Comparison of ENCODE assay signal across 24 cellular contexts in genomic region chr7:131035088-131035770, GRCh38.
DNase-seq lines count a peak whose midpoint lies in the region; ATAC-seq and TF ChIP-seq lines count a peak whose summit lies in the region.
"Had no signal": no experiment of that assay in that cellular context is flagged by ENCODE, and none has a peak within 500 bp of the region (broad histone marks: within the 10 kb centered on the region; RNA-seq: fewer than 3 reads in every experiment).

No MANE protein-coding gene starts in this region.

- H3K4me1 Mint-ChIP-seq in effector memory CD8-positive, alpha-beta T cell (ENCODE audit: low read depth in 2 of 2): peaks cover 49 to 84% of the 10 kb centered on the region in 2 donors
- H3K4me1 Mint-ChIP-seq in stimulated activated naive B cell treated with anti-CD40 and anti-IgM and Interleukin-4, amounts not matched to agents 10 μg/mL and 1 μg/mL and 100 μg/mL, for 72 hours: peaks cover 49 to 89% of the 10 kb centered on the region in 2 donors

- DNase-seq in left ventricle myocardium inferior (no peak), Right ventricle myocardium inferior (ENCODE audit: missing footprints) (no peak), SK-N-MC (ENCODE audit: low read depth, low spot score) (peak; percentile 96), NCI-H1930 (lab: John Stamatoyannopoulos, UW) (no peak), cerebellar cortex (ENCODE audit: low spot score) (no peak)
- DNase-seq in effector memory CD8-positive, alpha-beta T cell: no peak
- DNase-seq in stimulated activated naive B cell treated with anti-CD40 and anti-IgM and Interleukin-4, amounts not matched to agents 10 μg/mL and 1 μg/mL and 100 μg/mL, for 72 hours: no peak
- DNase-seq: activated naive CD4-positive, alpha-beta T cell treated with Interleukin-2 at 50 U/mL for 16 hours; central memory CD4-positive, alpha-beta T cell; erythroblast; HCEC 1CT; heart right ventricle; Kasumi-1; left cardiac atrium; mesenchymal stem cell; NCI-H1092; NCI-H2029; occipital lobe; small intestine had no signal

- no peaks in the 10 kb centered on the region for H3K9me3 Mint-ChIP-seq in effector memory CD8-positive, alpha-beta T cell
- H3K9me3 Mint-ChIP-seq in stimulated activated naive B cell treated with anti-CD40 and anti-IgM and Interleukin-4, amounts not matched to agents 10 μg/mL and 1 μg/mL and 100 μg/mL, for 72 hours: peaks cover 2 to 4% of the 10 kb centered on the region in 2 donors
- H3K9me3 Mint-ChIP-seq: T-helper 2 cell treated with Interferon-gamma antibody and Interleukin-4, amounts not matched to agents 5 μg/mL and 100 μg/mL, for 36 hours had no signal

- H3K27me3 Mint-ChIP-seq in effector memory CD8-positive, alpha-beta T cell: no peaks in the 10 kb centered on the region
- H3K27me3 Mint-ChIP-seq in stimulated activated naive B cell treated with anti-CD40 and anti-IgM and Interleukin-4, amounts not matched to agents 10 μg/mL and 1 μg/mL and 100 μg/mL, for 72 hours: no peaks in the 10 kb centered on the region

- H3K36me3 ChIP-seq in left ventricle myocardium inferior (no peaks in the 10 kb centered on the region), SK-N-MC (ENCODE audit: insufficient read depth, low read length) (no peaks in the 10 kb centered on the region)
- H3K36me3 ChIP-seq: heart right ventricle had no signal

- no peaks in the 10 kb centered on the region for H3K27me3 ChIP-seq in left ventricle myocardium inferior (ENCODE audit: low read depth)
- H3K27me3 ChIP-seq: heart right ventricle had no signal

- H3K36me3 Mint-ChIP-seq in effector memory CD8-positive, alpha-beta T cell (ENCODE audit: insufficient read depth): peaks cover 98% of the 10 kb centered on the region
- H3K36me3 Mint-ChIP-seq in stimulated activated naive B cell treated with anti-CD40 and anti-IgM and Interleukin-4, amounts not matched to agents 10 μg/mL and 1 μg/mL and 100 μg/mL, for 72 hours: peaks cover 15 to 33% of the 10 kb centered on the region in 2 donors

- H3K9ac ChIP-seq in SK-N-MC (ENCODE audit: insufficient read length): peak overlapping the region; percentile 77

- H3K4me1 ChIP-seq in left ventricle myocardium inferior: peaks cover 93% of the 10 kb centered on the region

- H3K4me3 ChIP-seq in left ventricle myocardium inferior (no peak overlapping the region), SK-N-MC (peak overlapping the region; percentile 53)
- H3K4me3 ChIP-seq: heart right ventricle had no signal

- ATAC-seq in Right ventricle myocardium inferior (no peak), HG03520 (IDR thresholded peaks at IDR 0.05; ENCODE audit: unreplicated experiment) (no peak)
- ATAC-seq in effector memory CD8-positive, alpha-beta T cell (replicated peaks): no peak
- no peak for ATAC-seq in stimulated activated naive B cell treated with anti-CD40 and anti-IgM and Interleukin-4, amounts not matched to agents 10 μg/mL and 1 μg/mL and 100 μg/mL, for 72 hours (replicated peaks)
- ATAC-seq: SK-N-SH treated with all-trans-retinoic acid at 6 μM for 48 hours had no signal

- H3K9me3 ChIP-seq in left ventricle myocardium inferior (replicated peaks) (no peaks in the 10 kb centered on the region), SK-N-MC (ENCODE audit: low read depth, low read length) (no peaks in the 10 kb centered on the region)
- H3K9me3 ChIP-seq: heart right ventricle had no signal

- intact Hi-C loops in left ventricle myocardium inferior (cut with micrococcal nuclease): no loop called here
- intact Hi-C loops in Right ventricle myocardium inferior (cut with DNase I): no loop called here

- peak overlapping the region; percentile 61 for H3K27ac ChIP-seq in left ventricle myocardium inferior (replicated peaks)
- peak overlapping the region; percentile 100 for H3K27ac ChIP-seq in SK-N-MC
- H3K27ac ChIP-seq: C4-2B, RWPE1 had no signal

- peak overlapping the region; percentile 46 to 72 for H3K4me3 Mint-ChIP-seq in effector memory CD8-positive, alpha-beta T cell
- peak overlapping the region; percentile 73 for H3K4me3 Mint-ChIP-seq in stimulated activated naive B cell treated with anti-CD40 and anti-IgM and Interleukin-4, amounts not matched to agents 10 μg/mL and 1 μg/mL and 100 μg/mL, for 72 hours
- H3K4me3 Mint-ChIP-seq: T-helper 2 cell treated with Interferon-gamma antibody and Interleukin-4, amounts not matched to agents 5 μg/mL and 100 μg/mL, for 36 hours had no signal

- no peak for TF ChIP-seq CTCF in left ventricle myocardium inferior (IDR thresholded peaks at IDR 0.05; ENCODE audit: borderline replicate concordance)

- H3K27ac Mint-ChIP-seq in effector memory CD8-positive, alpha-beta T cell: peak overlapping the region; percentile 56 to 86
- peak overlapping the region; percentile 90 for H3K27ac Mint-ChIP-seq in stimulated activated naive B cell treated with anti-CD40 and anti-IgM and Interleukin-4, amounts not matched to agents 10 μg/mL and 1 μg/mL and 100 μg/mL, for 72 hours
